In the genomic region with DNA sequence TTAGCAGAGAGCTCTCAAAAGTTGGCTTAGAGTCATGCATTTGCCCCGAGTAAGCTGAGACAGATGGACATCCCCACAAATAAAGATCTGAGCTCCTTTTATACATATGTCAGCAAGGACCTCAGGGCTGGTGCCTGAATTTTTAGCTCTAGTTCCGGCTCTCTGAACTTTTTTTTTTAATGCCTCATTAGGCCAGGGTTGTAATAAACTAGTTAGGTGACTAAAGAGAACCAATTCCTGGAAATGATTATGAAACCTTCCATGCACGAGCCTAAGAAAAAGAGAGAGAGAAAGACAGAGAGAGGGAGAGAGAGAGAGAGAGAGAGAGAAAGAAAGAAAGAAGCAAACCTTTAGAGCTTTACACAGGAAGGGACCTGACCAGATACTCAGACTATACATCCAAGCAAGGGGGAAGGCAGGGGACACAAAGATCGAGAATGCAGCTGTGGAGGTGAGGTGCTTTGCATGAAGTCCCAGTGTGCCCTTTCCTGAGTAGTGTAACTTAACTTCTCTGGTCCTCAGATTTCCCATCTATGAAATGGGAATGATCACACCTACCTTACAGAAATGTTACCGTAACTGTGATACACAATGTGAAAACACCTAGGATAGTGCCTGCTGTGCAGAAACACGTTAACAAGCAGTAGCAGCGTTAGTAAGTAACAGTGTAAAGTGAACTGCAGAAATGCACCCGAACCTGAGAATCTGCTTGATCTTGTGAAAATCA, we compare ENCODE assay signal across 15 cellular contexts. TPM values are rescaled to one million over a fixed set of nuclear protein-coding genes. Genes with fewer than 3 reads are reported as not detected.
DNase-seq lines count a peak whose midpoint lies in the region; ATAC-seq lines count a peak whose summit lies in the region.
"Had no signal": no experiment of that assay in that cellular context is flagged by ENCODE, and none has a peak within 500 bp of the region (broad histone marks: within the 10 kb centered on the region; RNA-seq: fewer than 3 reads in every experiment).

No MANE protein-coding gene starts in this region.

- 65 to 67% methylated on average over 8 of the region's 8 CpGs for WGBS in esophagus, 2 donors

- no peaks in the 10 kb centered on the region for H3K9me3 Mint-ChIP-seq in stimulated activated memory B cell treated with anti-CD40 and anti-IgM and Interleukin-4, amounts not matched to agents 10 μg/mL and 1 μg/mL and 100 μg/mL, for 72 hours

- H3K36me3 ChIP-seq in esophagus (ENCODE audit: control insufficient read depth in 2 of 2, insufficient read depth in 2 of 2, low read length in 1 of 2), result no peaks in the 10 kb centered on the region
- H3K36me3 ChIP-seq: tibial artery had no signal

- intact Hi-C loops in head of caudate nucleus (cut with DNase I), result no loop called here

- no peak overlapping the region for H3K4me3 ChIP-seq in esophagus (ENCODE audit: low read depth in 1 of 2, low read length in 2 of 2)
- H3K4me3 ChIP-seq: dorsolateral prefrontal cortex, tibial artery had no signal

- peak; percentile 12 for DNase-seq in NOMO-1 treated with DMSO at 0.1 percent for 48 hours (lab: John Stamatoyannopoulos, UW; ENCODE audit: unreplicated experiment)
- no peak for DNase-seq in NOMO-1 treated with dmso at 0.1 percent for 144 hours (lab: John Stamatoyannopoulos, UW; ENCODE audit: unreplicated experiment)
- no peak for DNase-seq in head of caudate nucleus
- DNase-seq in G401 (ENCODE audit: low spot score), result no peak
- DNase-seq: activated gamma-delta T cell; CD4-positive, alpha-beta memory T cell; dorsolateral prefrontal cortex; Karpas-422; left ventricle myocardium superior; naive thymus-derived CD4-positive, alpha-beta T cell; tibial artery had no signal

- in situ Hi-C loops in G401 (cut with HindIII; ENCODE audit: low sequenced_read_pairs), result no loop called here

- peaks cover 35% of the 10 kb centered on the region for H3K4me1 Mint-ChIP-seq in stimulated activated memory B cell treated with anti-CD40 and anti-IgM and Interleukin-4, amounts not matched to agents 10 μg/mL and 1 μg/mL and 100 μg/mL, for 72 hours

- no peaks in the 10 kb centered on the region for H3K27me3 ChIP-seq in esophagus (ENCODE audit: control insufficient read depth in 1 of 2, insufficient read depth in 2 of 2, low read length in 2 of 2)

- no peaks in the 10 kb centered on the region for H3K36me3 Mint-ChIP-seq in stimulated activated memory B cell treated with anti-CD40 and anti-IgM and Interleukin-4, amounts not matched to agents 10 μg/mL and 1 μg/mL and 100 μg/mL, for 72 hours
- H3K36me3 Mint-ChIP-seq: CD4-positive, alpha-beta memory T cell had no signal

- H3K9me3 ChIP-seq in esophagus (ENCODE audit: control insufficient read depth in 2 of 2, insufficient read depth in 1 of 2, low read depth in 1 of 2, low read length in 1 of 2), result no peaks in the 10 kb centered on the region
- H3K9me3 ChIP-seq: tibial artery had no signal

- ATAC-seq in stimulated activated memory B cell treated with anti-CD40 and anti-IgM and Interleukin-4, amounts not matched to agents 10 μg/mL and 1 μg/mL and 100 μg/mL, for 72 hours, result no peak
- ATAC-seq: left ventricle myocardium superior; naive thymus-derived CD4-positive, alpha-beta T cell had no signal

- no peak overlapping the region for H3K4me3 Mint-ChIP-seq in stimulated activated memory B cell treated with anti-CD40 and anti-IgM and Interleukin-4, amounts not matched to agents 10 μg/mL and 1 μg/mL and 100 μg/mL, for 72 hours
- H3K4me3 Mint-ChIP-seq: CD4-positive, alpha-beta memory T cell; naive thymus-derived CD4-positive, alpha-beta T cell had no signal

- peaks cover 0 to 12% of the 10 kb centered on the region in 2 donors for H3K4me1 ChIP-seq in esophagus (ENCODE audit: control insufficient read depth in 2 of 2, insufficient read depth in 2 of 2, low read length in 1 of 2)

- peak overlapping the region; percentile 27 for H3K27ac Mint-ChIP-seq in stimulated activated memory B cell treated with anti-CD40 and anti-IgM and Interleukin-4, amounts not matched to agents 10 μg/mL and 1 μg/mL and 100 μg/mL, for 72 hours
- H3K27ac Mint-ChIP-seq: naive thymus-derived CD4-positive, alpha-beta T cell had no signal

- H3K27me3 Mint-ChIP-seq in stimulated activated memory B cell treated with anti-CD40 and anti-IgM and Interleukin-4, amounts not matched to agents 10 μg/mL and 1 μg/mL and 100 μg/mL, for 72 hours, result no peaks in the 10 kb centered on the region
- H3K27me3 Mint-ChIP-seq: CD4-positive, alpha-beta memory T cell; naive thymus-derived CD4-positive, alpha-beta T cell had no signal

- H3K27ac ChIP-seq in esophagus (ENCODE audit: low read depth in 2 of 2, low read length in 1 of 2), result peak overlapping the region; percentile 82 to 84
- H3K27ac ChIP-seq: 22Rv1, dorsolateral prefrontal cortex, HL-60, tibial artery had no signal

RNA-seq across cellular contexts. Expression of a gene that starts 8.5 kb away (rescaled TPM):
- 1 to 10 TPM in 1 of 2 donors, under 1 TPM in 1; 0.24 to 1.2 TPM for polyA plus RNA-seq in esophagus
- total RNA-seq in G401 (2014; rRNA removed; shearing (Covaris generic)), result not detected in 2 replicates
- total RNA-seq: CD4-positive, alpha-beta memory T cell; left ventricle myocardium superior; naive thymus-derived CD4-positive, alpha-beta T cell had no signal
- polyA plus RNA-seq: CD4-positive, alpha-beta memory T cell; naive thymus-derived CD4-positive, alpha-beta T cell had no signal

RNA-seq across cellular contexts. Expression of a gene that starts 15.5 kb away (rescaled TPM):
- polyA plus RNA-seq in esophagus, result under 1 TPM; 0.02 to 0.06 TPM
- total RNA-seq in G401 (2014; rRNA removed; shearing (Covaris generic)), result not detected in 2 replicates
- total RNA-seq: CD4-positive, alpha-beta memory T cell; left ventricle myocardium superior; naive thymus-derived CD4-positive, alpha-beta T cell had no signal
- polyA plus RNA-seq: CD4-positive, alpha-beta memory T cell; naive thymus-derived CD4-positive, alpha-beta T cell had no signal

RNA-seq across cellular contexts. Expression of a gene that starts 33.0 kb away (rescaled TPM):
- 1 to 10 TPM in 1 of 2 donors, under 1 TPM in 1; 0.90 to 2.5 TPM for polyA plus RNA-seq in esophagus
- total RNA-seq in G401 (2014; rRNA removed; shearing (Covaris generic)), result not detected in 2 replicates

RNA-seq across cellular contexts. Expression of a gene that starts 57.5 kb away (rescaled TPM):
- not detected for polyA plus RNA-seq in esophagus
- total RNA-seq in G401 (2014; rRNA removed; shearing (Covaris generic)), result not detected in 2 replicates
- total RNA-seq: CD4-positive, alpha-beta memory T cell; dorsolateral prefrontal cortex; left ventricle myocardium superior had no signal
